27 cellular contexts compared by ENCODE assay signal in the genomic region with DNA sequence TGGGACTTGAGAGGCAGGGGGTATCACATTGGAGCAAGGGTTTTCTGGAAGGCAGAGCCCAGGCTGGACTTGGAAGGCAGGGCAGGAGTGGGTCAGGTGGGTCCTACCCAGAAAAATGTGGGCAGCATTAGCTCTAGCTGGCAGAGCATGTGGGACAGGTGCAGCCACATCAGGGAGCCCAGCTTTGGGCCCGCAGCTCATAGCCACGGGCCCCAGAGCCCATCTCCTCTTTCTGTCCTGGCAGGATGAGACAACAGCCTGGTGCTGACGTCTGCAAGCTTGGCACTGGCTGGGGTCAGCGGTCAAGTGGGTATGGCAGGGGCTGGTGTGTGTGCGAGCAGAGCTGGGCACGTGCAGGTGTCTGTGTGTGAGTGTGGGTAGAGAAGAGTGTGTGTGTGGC.
A peak's percentile ranks its signal among the peaks of the same experiment; 100 is the strongest.
DNase-seq lines count a peak whose midpoint lies in the region; TF ChIP-seq lines count a peak whose summit lies in the region.
"Had no signal": no experiment of that assay in that cellular context is flagged by ENCODE, and none has a peak within 500 bp of the region (broad histone marks: within the 10 kb centered on the region; RNA-seq: fewer than 3 reads in every experiment).

No MANE protein-coding gene starts in this region.

- 88% methylated on average over 6 of the region's 6 CpGs for WGBS in esophagus muscularis mucosa

- no peak overlapping the region for H3K4me3 Mint-ChIP-seq in osteocyte (ENCODE audit: unreplicated experiment)
- H3K4me3 Mint-ChIP-seq: activated B cell treated with CpG ODN at 0.5 μM for 24 hours, nephron had no signal

- no peak for TF ChIP-seq EP300 in esophagus muscularis mucosa (IDR thresholded peaks at IDR 0.05)

- H3K9me3 ChIP-seq in esophagus muscularis mucosa, result no peaks in the 10 kb centered on the region
- H3K9me3 ChIP-seq: BLaER1, heart left ventricle, right lobe of liver, tibial artery had no signal

- no peaks in the 10 kb centered on the region for H3K9me3 Mint-ChIP-seq in osteocyte (ENCODE audit: unreplicated experiment)
- H3K9me3 Mint-ChIP-seq: activated B cell treated with CpG ODN at 0.5 μM for 24 hours, nephron had no signal

- no peak overlapping the region for H3K27ac Mint-ChIP-seq in osteocyte (ENCODE audit: unreplicated experiment)
- H3K27ac Mint-ChIP-seq: activated B cell treated with CpG ODN at 0.5 μM for 24 hours, nephron had no signal

- DNase-seq in D341Med (ENCODE audit: low spot score) (peak; percentile 17), G401 (ENCODE audit: low spot score) (peak; percentile 51), esophagus muscularis mucosa (ENCODE audit: extremely low spot score) (peak; percentile 91), osteocyte (ENCODE audit: extremely low spot score, unreplicated experiment) (peak; percentile 65), LoVo (ENCODE audit: low spot score) (no peak), DMS53 treated with DMSO at 0.1 percent for 48 hours (lab: John Stamatoyannopoulos, UW; ENCODE audit: unreplicated experiment) (no peak)
- DNase-seq in central memory CD4-positive, alpha-beta T cell, result no peak
- DNase-seq: activated B cell treated with CpG ODN at 0.5 μM for 24 hours; activated gamma-delta T cell; activated T-cell treated with anti-CD3 and anti-CD28 coated beads for 4 hours; foreskin melanocyte; kidney; MM.1S; NCI-H1417; NCI-H2081; NCI-H526; NK-92 treated with Interleukin-12 subunit alpha and Interleukin-12 subunit beta, amount 100 ng/mL, for 24 hours; PC-3; stimulated activated CD4-positive, alpha-beta T cell treated with anti-CD3 and anti-CD28 coated beads, Interleukin-12 subunit alpha, Interleukin-12 subunit beta, amount 100 ng/mL, for 4 hours; stimulated activated CD4-positive, alpha-beta T cell treated with anti-CD3 and anti-CD28 coated beads, Interleukin-2, amount 100 ng/mL, for 48 hours had no signal

- H3K36me3 Mint-ChIP-seq in osteocyte (ENCODE audit: unreplicated experiment), result no peaks in the 10 kb centered on the region

- no peaks in the 10 kb centered on the region for H3K27me3 Mint-ChIP-seq in osteocyte (ENCODE audit: unreplicated experiment)

- no peak overlapping the region for H3K27ac ChIP-seq in esophagus muscularis mucosa (replicated peaks in 1 of 4)
- H3K27ac ChIP-seq: BLaER1, cardiac muscle cell, heart left ventricle, KMS-11, right lobe of liver, tibial artery had no signal

- H3K4me1 Mint-ChIP-seq in osteocyte (ENCODE audit: unreplicated experiment), result no peaks in the 10 kb centered on the region
- H3K4me1 Mint-ChIP-seq: activated B cell treated with CpG ODN at 0.5 μM for 24 hours, nephron had no signal

- no peak for TF ChIP-seq POLR2A in esophagus muscularis mucosa (IDR thresholded peaks at IDR 0.05; ENCODE audit: low read depth)

- in situ Hi-C loops in G401 (cut with HindIII; ENCODE audit: low sequenced_read_pairs), result no loop called here

- intact Hi-C loops in esophagus muscularis mucosa (cut with DNase I), result no loop called here

- no peak overlapping the region for H3K4me3 ChIP-seq in esophagus muscularis mucosa
- H3K4me3 ChIP-seq: BLaER1, cardiac muscle cell, heart left ventricle, right lobe of liver, tibial artery had no signal

- H3K36me3 ChIP-seq in esophagus muscularis mucosa, result peaks cover 0 to 4% (median 0%) of the 10 kb centered on the region in 4 donors
- H3K36me3 ChIP-seq: BLaER1, cardiac muscle cell, heart left ventricle, right lobe of liver, tibial artery had no signal

- TF ChIP-seq CTCF in esophagus muscularis mucosa (IDR thresholded peaks at IDR 0.05), result no peak
- no peak for TF ChIP-seq CTCF in osteocyte (IDR thresholded peaks at IDR 0.05)

- H3K27me3 ChIP-seq in esophagus muscularis mucosa, result peaks cover 0 to 30% (median 0%) of the 10 kb centered on the region in 4 donors
- H3K27me3 ChIP-seq: BLaER1, cardiac muscle cell, right lobe of liver had no signal

- H3K4me1 ChIP-seq in esophagus muscularis mucosa, result no peaks in the 10 kb centered on the region
- H3K4me1 ChIP-seq: heart left ventricle, right lobe of liver, tibial artery had no signal

Comparison
In these comparisons a context has a peak if more than half of its experiments do, and no peak if none do; other contexts are left out.
1. DNase-seq: peak in D341Med (single experiment), G401 (single experiment), esophagus muscularis mucosa (single experiment) and osteocyte (single experiment); none in LoVo (single experiment), central memory CD4-positive, alpha-beta T cell (single experiment) and DMS53 treated with DMSO at 0.1 percent for 48 hours (single experiment).